Comparison of ENCODE assay signal across 13 cellular contexts in the genomic region with DNA sequence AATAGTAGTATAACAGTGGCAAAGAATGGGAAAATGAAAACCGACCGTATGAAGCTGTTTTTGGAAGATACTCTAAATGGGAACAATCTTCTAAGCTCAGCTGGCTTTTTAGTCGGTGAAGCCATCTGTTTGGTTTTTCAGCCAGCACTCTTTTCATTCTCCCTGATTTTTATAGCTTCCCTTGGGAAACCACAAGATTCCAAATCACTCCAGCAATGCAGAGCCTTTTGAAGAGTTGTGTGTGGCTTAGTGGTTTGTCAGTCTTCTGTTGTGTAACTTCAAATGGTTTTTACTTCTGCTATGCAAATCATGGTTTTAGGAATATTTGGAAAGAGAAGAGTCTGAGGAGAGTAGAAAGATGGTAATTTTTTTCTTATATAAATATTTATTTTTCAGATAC.
A peak's percentile ranks its signal among the peaks of the same experiment; 100 is the strongest.
DNase-seq lines count a peak whose midpoint lies in the region.
"Had no signal": no experiment of that assay in that cellular context is flagged by ENCODE, and none has a peak within 500 bp of the region (broad histone marks: within the 10 kb centered on the region; RNA-seq: fewer than 3 reads in every experiment).

No MANE protein-coding gene starts in this region.

- no peak overlapping the region for H2BK5ac ChIP-seq in trophoblast cell (ENCODE audit: low read depth, low read length, poor library complexity)

- H3K4me3 Mint-ChIP-seq in activated CD4-positive, alpha-beta T cell treated with anti-CD3 and anti-CD28 coated beads, Interleukin-2, amount 10 ng/mL, durations not matched to agents 24 days and 14 days = no peak overlapping the region
- no peak overlapping the region for H3K4me3 Mint-ChIP-seq in activated T-cell treated with anti-CD3 and anti-CD28 coated beads, Interleukin-2, amount 50 U/mL, for 24 hours
- H3K4me3 Mint-ChIP-seq: immature natural killer cell had no signal

- DNase-seq in GM03348 (ENCODE audit: low spot score) = peak; percentile 75
- peak; percentile 75 for DNase-seq in NCI-H69 (lab: John Stamatoyannopoulos, UW)
- DNase-seq in fibroblast of gingiva (ENCODE audit: low read depth) = peak; percentile 95
- DNase-seq in trophoblast cell = peak; percentile 64 to 84
- DNase-seq in activated CD4-positive, alpha-beta T cell treated with anti-CD3 and anti-CD28 coated beads, Interleukin-2, amount 10 ng/mL, durations not matched to agents 24 days and 14 days = no peak
- no peak for DNase-seq in activated T-cell treated with anti-CD3 and anti-CD28 coated beads, Interleukin-2, amount 50 U/mL, for 24 hours
- DNase-seq in HUDEP-2 (lab: John Stamatoyannopoulos, UW; ENCODE audit: unreplicated experiment in 76 of 76) = no peak
- DNase-seq in NCI-H1092 (lab: John Stamatoyannopoulos, UW) = no peak
- DNase-seq: immature natural killer cell, MG63, posterior cingulate gyrus, SIG-M5 had no signal

- no peak overlapping the region for H3K23ac ChIP-seq in trophoblast cell (ENCODE audit: low read length)

- H3K36me3 Mint-ChIP-seq in activated CD4-positive, alpha-beta T cell treated with anti-CD3 and anti-CD28 coated beads, Interleukin-2, amount 10 ng/mL, durations not matched to agents 24 days and 14 days (ENCODE audit: low read depth) = peaks cover 12% of the 10 kb centered on the region
- peaks cover 20% of the 10 kb centered on the region for H3K36me3 Mint-ChIP-seq in activated T-cell treated with anti-CD3 and anti-CD28 coated beads, Interleukin-2, amount 50 U/mL, for 24 hours (ENCODE audit: low read depth)

- intact Hi-C loops in activated CD4-positive, alpha-beta T cell treated with anti-CD3 and anti-CD28 coated beads, Interleukin-2, amount 10 ng/mL, durations not matched to agents 24 days and 14 days (cut with micrococcal nuclease) = no loop called here

- H4K8ac ChIP-seq in trophoblast cell (ENCODE audit: low read depth, low read length) = no peak overlapping the region

- H3K27me3 ChIP-seq in trophoblast cell (ENCODE audit: insufficient read depth, low read length) = no peaks in the 10 kb centered on the region
- H3K27me3 ChIP-seq: MG63 had no signal

- H3K9ac ChIP-seq in trophoblast cell (ENCODE audit: low read length) = no peak overlapping the region

- no peaks in the 10 kb centered on the region for H3K36me3 ChIP-seq in trophoblast cell (ENCODE audit: control insufficient read depth in 1 of 2, insufficient read depth in 2 of 2, low read length in 2 of 2)
- H3K36me3 ChIP-seq: MG63 had no signal

- no peak overlapping the region for H3K27ac Mint-ChIP-seq in activated CD4-positive, alpha-beta T cell treated with anti-CD3 and anti-CD28 coated beads, Interleukin-2, amount 10 ng/mL, durations not matched to agents 24 days and 14 days
- H3K27ac Mint-ChIP-seq in activated T-cell treated with anti-CD3 and anti-CD28 coated beads, Interleukin-2, amount 50 U/mL, for 24 hours = no peak overlapping the region
- H3K27ac Mint-ChIP-seq: immature natural killer cell had no signal

- H3K79me1 ChIP-seq in trophoblast cell (ENCODE audit: low read length) = no peaks in the 10 kb centered on the region

- no peak overlapping the region for H3K4ac ChIP-seq in trophoblast cell (ENCODE audit: low read depth, low read length)

- H2AK5ac ChIP-seq in trophoblast cell (ENCODE audit: low read length) = no peak overlapping the region

- H3K9me3 Mint-ChIP-seq in activated CD4-positive, alpha-beta T cell treated with anti-CD3 and anti-CD28 coated beads, Interleukin-2, amount 10 ng/mL, durations not matched to agents 24 days and 14 days = no peaks in the 10 kb centered on the region
- H3K9me3 Mint-ChIP-seq in activated T-cell treated with anti-CD3 and anti-CD28 coated beads, Interleukin-2, amount 50 U/mL, for 24 hours = peaks cover 2% of the 10 kb centered on the region
- H3K9me3 Mint-ChIP-seq: immature natural killer cell had no signal

- no peak overlapping the region for H2BK120ac ChIP-seq in trophoblast cell (ENCODE audit: insufficient read depth, low read length, poor library complexity)

- no peaks in the 10 kb centered on the region for H3K27me3 Mint-ChIP-seq in activated CD4-positive, alpha-beta T cell treated with anti-CD3 and anti-CD28 coated beads, Interleukin-2, amount 10 ng/mL, durations not matched to agents 24 days and 14 days
- no peaks in the 10 kb centered on the region for H3K27me3 Mint-ChIP-seq in activated T-cell treated with anti-CD3 and anti-CD28 coated beads, Interleukin-2, amount 50 U/mL, for 24 hours

- peak overlapping the region; percentile 40 for H3K27ac ChIP-seq in trophoblast cell (ENCODE audit: low read depth, low read length)

- peaks cover 0 to 4% of the 10 kb centered on the region in 2 experiments for H3K4me1 ChIP-seq in trophoblast cell (ENCODE audit: control insufficient read depth in 1 of 2, insufficient read depth in 2 of 2, low read length in 2 of 2)

- no peak overlapping the region for H2AFZ ChIP-seq in trophoblast cell (ENCODE audit: insufficient read depth, low read length, poor library complexity)

- H3K9me3 ChIP-seq in trophoblast cell (ENCODE audit: insufficient read depth, low read depth, low read length) = no peaks in the 10 kb centered on the region
- H3K9me3 ChIP-seq: MG63 had no signal

- no peak overlapping the region for H2BK12ac ChIP-seq in trophoblast cell (ENCODE audit: low read length)

- no peak overlapping the region for H3K14ac ChIP-seq in trophoblast cell (ENCODE audit: low read length)

- no CpG with 5 or more reads among the region's 3 CpGs for WGBS in trophoblast cell (ENCODE audit: extremely low coverage, insufficient coverage, insufficient read length)

- H3K4me2 ChIP-seq in trophoblast cell (ENCODE audit: low read length) = no peak overlapping the region

- peaks cover 2% of the 10 kb centered on the region for H3K4me1 Mint-ChIP-seq in activated CD4-positive, alpha-beta T cell treated with anti-CD3 and anti-CD28 coated beads, Interleukin-2, amount 10 ng/mL, durations not matched to agents 24 days and 14 days
- peaks cover 12% of the 10 kb centered on the region for H3K4me1 Mint-ChIP-seq in activated T-cell treated with anti-CD3 and anti-CD28 coated beads, Interleukin-2, amount 50 U/mL, for 24 hours (ENCODE audit: low read depth)

- no peak overlapping the region for H4K91ac ChIP-seq in trophoblast cell (ENCODE audit: low read depth, low read length)

- no peak overlapping the region for H3K4me3 ChIP-seq in trophoblast cell (ENCODE audit: low read depth, low read length)
- H3K4me3 ChIP-seq: coronary artery, MG63 had no signal

- no peak overlapping the region for H3K18ac ChIP-seq in trophoblast cell (ENCODE audit: low read length)

- H4K12ac ChIP-seq in trophoblast cell (ENCODE audit: low read depth, low read length) = no peak overlapping the region

- H3K79me2 ChIP-seq in trophoblast cell (ENCODE audit: control insufficient read depth, insufficient read depth, low read length, poor library complexity) = no peaks in the 10 kb centered on the region

Comparison
In these comparisons a context has a peak if more than half of its experiments do, and no peak if none do; other contexts are left out.
1. DNase-seq: peak in GM03348 (single experiment), NCI-H69 (single experiment), fibroblast of gingiva (single experiment) and trophoblast cell (2 of 2); none in activated CD4-positive, alpha-beta T cell treated with anti-CD3 and anti-CD28 coated beads, Interleukin-2, amount 10 ng/mL, durations not matched to agents 24 days and 14 days (single experiment), activated T-cell treated with anti-CD3 and anti-CD28 coated beads, Interleukin-2, amount 50 U/mL, for 24 hours (single experiment), HUDEP-2 (0 of 76) and NCI-H1092 (single experiment).